In genomic region chr6:21722488-21722887, GRCh38 we compare ENCODE assay signal across 13 cellular contexts.
"Had no signal": no experiment of that assay in that cellular context is flagged by ENCODE, and none has a peak within 500 bp of the region (broad histone marks: within the 10 kb centered on the region; RNA-seq: fewer than 3 reads in every experiment).

No MANE protein-coding gene starts in this region.

- H3K9ac ChIP-seq: parathyroid adenoma had no signal

- H3K79me2 ChIP-seq: parathyroid adenoma had no signal

- H3K27me3 Mint-ChIP-seq: activated CD4-positive, alpha-beta T cell treated with anti-CD3 and anti-CD28 coated beads, Interleukin-2, amount 10 ng/mL, durations not matched to agents 24 days and 14 days; activated naive CD8-positive, alpha-beta T cell; brain; effector memory CD8-positive, alpha-beta T cell had no signal

- H3K36me3 ChIP-seq: left lung, SJCRH30, WERI-Rb-1 had no signal

- H3K4me3 Mint-ChIP-seq: activated CD4-positive, alpha-beta T cell treated with anti-CD3 and anti-CD28 coated beads, Interleukin-2, amount 10 ng/mL, durations not matched to agents 24 days and 14 days; activated naive CD8-positive, alpha-beta T cell; brain; effector memory CD8-positive, alpha-beta T cell had no signal

- H3K4me1 Mint-ChIP-seq: activated CD4-positive, alpha-beta T cell treated with anti-CD3 and anti-CD28 coated beads, Interleukin-2, amount 10 ng/mL, durations not matched to agents 24 days and 14 days had no signal

- H3K9me3 Mint-ChIP-seq: activated CD4-positive, alpha-beta T cell treated with anti-CD3 and anti-CD28 coated beads, Interleukin-2, amount 10 ng/mL, durations not matched to agents 24 days and 14 days had no signal

- H3K27ac Mint-ChIP-seq: activated CD4-positive, alpha-beta T cell treated with anti-CD3 and anti-CD28 coated beads, Interleukin-2, amount 10 ng/mL, durations not matched to agents 24 days and 14 days; activated naive CD8-positive, alpha-beta T cell; effector memory CD8-positive, alpha-beta T cell had no signal

- H3K36me3 Mint-ChIP-seq: activated naive CD8-positive, alpha-beta T cell had no signal

- H3K27ac ChIP-seq: left lung, parathyroid adenoma, SJCRH30, skin epidermis, WERI-Rb-1 had no signal

- H3K9me3 ChIP-seq: SJCRH30 had no signal

- H3K4me3 ChIP-seq: left lung, SJCRH30, skin epidermis had no signal

- DNase-seq: activated CD4-positive, alpha-beta T cell treated with anti-CD3 and anti-CD28 coated beads, Interleukin-2, amount 10 ng/mL, durations not matched to agents 24 days and 14 days; activated T-cell treated with anti-CD3 and anti-CD28 coated beads, Interleukin-2, amount 50 U/mL, for 1 hour; amygdala; effector memory CD8-positive, alpha-beta T cell; islet precursor cell; left lung; retina; SJCRH30; WERI-Rb-1 had no signal

- H2AFZ ChIP-seq: parathyroid adenoma had no signal

- H3K4me1 ChIP-seq: left lung, parathyroid adenoma, SJCRH30 had no signal

- H3K27me3 ChIP-seq: left lung, SJCRH30 had no signal
